In genomic region chr4:4575284-4576211, GRCh38 we compare ENCODE assay signal across 8 cellular contexts. TPM values are rescaled to one million over a fixed set of nuclear protein-coding genes. Genes with fewer than 3 reads are reported as not detected.
A peak's percentile ranks its signal among the peaks of the same experiment; 100 is the strongest.
DNase-seq lines count a peak whose midpoint lies in the region; ATAC-seq and TF ChIP-seq lines count a peak whose summit lies in the region.

No MANE protein-coding gene starts in this region.

- no peaks in the 10 kb centered on the region for H3K27me3 ChIP-seq in layer of hippocampus (ENCODE audit: control insufficient read depth, insufficient read depth, low read length)

- H3K4me3 Mint-ChIP-seq in CD14-positive monocyte (peak overlapping the region; percentile 85 to 86), chondrocyte (ENCODE audit: unreplicated experiment) (peak overlapping the region; percentile 72)

- H3K4me1 Mint-ChIP-seq in CD14-positive monocyte (peaks cover 16% of the 10 kb centered on the region), chondrocyte (ENCODE audit: low read depth) (peaks cover 15% of the 10 kb centered on the region)

- peak overlapping the region in 2 of 7 donors; percentile 75 to 84 for H3K27ac Mint-ChIP-seq in CD14-positive monocyte
- H3K27ac Mint-ChIP-seq in chondrocyte (ENCODE audit: unreplicated experiment) = no peak overlapping the region

- DNase-seq in CD14-positive monocyte (ENCODE audit: low spot score) (no peak), HT-29 (ENCODE audit: low spot score) (peak; percentile 70), chondrocyte (ENCODE audit: low spot score) (no peak), KG1 (lab: John Stamatoyannopoulos, UW) (no peak)
- peak; percentile 47 for DNase-seq in activated CD4-positive, alpha-beta T cell treated with anti-CD3 and anti-CD28 coated beads for 1 hour
- peak; percentile 63 to 71 for DNase-seq in stimulated activated CD4-positive, alpha-beta T cell treated with anti-CD3 and anti-CD28 coated beads, Interleukin-2, amount 100 ng/mL, for 24 hours

- peak; percentile 90 for ATAC-seq in GM19452 (IDR thresholded peaks at IDR 0.05; ENCODE audit: unreplicated experiment)

- H3K9me3 Mint-ChIP-seq in CD14-positive monocyte (peaks cover 0 to 7% (median 3%) of the 10 kb centered on the region in 7 donors), chondrocyte (ENCODE audit: low read depth) (no peaks in the 10 kb centered on the region)

- H3K27me3 Mint-ChIP-seq in CD14-positive monocyte (ENCODE audit: low read depth in 3 of 3) = peaks cover 10 to 26% (median 24%) of the 10 kb centered on the region in 3 donors
- no peaks in the 10 kb centered on the region for H3K27me3 Mint-ChIP-seq in chondrocyte (ENCODE audit: low read depth)

- intact Hi-C loops in CD14-positive monocyte (cut with micrococcal nuclease) = no loop called here

- H3K36me3 Mint-ChIP-seq in CD14-positive monocyte (peaks cover 0 to 3% of the 10 kb centered on the region in 2 donors), chondrocyte (ENCODE audit: low read depth) (peaks cover 2% of the 10 kb centered on the region)

- peak; percentile 68 for TF ChIP-seq CTCF in CD14-positive monocyte (IDR thresholded peaks at IDR 0.05)
- TF ChIP-seq CTCF in chondrocyte (IDR thresholded peaks at IDR 0.05) = peak; percentile 76

- peak overlapping the region; percentile 40 for H3K27ac ChIP-seq in layer of hippocampus (ENCODE audit: low read depth, low read length)

RNA-seq across cellular contexts. Expression of gene STX18, which starts 33.7 kb away (rescaled TPM):
- polyA plus RNA-seq in CD14-positive monocyte = 10 to 100 TPM; 19.0 to 19.6 TPM
- 26.0 and 26.4 TPM in 2 replicates for total RNA-seq in HT-29 (2014; rRNA removed; shearing (Covaris generic))
- 21.1 to 27.1 TPM (median 25.4 TPM) in 3 replicates for total RNA-seq in chondrocyte

Comparison
In these comparisons a context has a peak if more than half of its experiments do, and no peak if none do; other contexts are left out.
1. DNase-seq: peak in HT-29 (single experiment), activated CD4-positive, alpha-beta T cell treated with anti-CD3 and anti-CD28 coated beads for 1 hour (single experiment) and stimulated activated CD4-positive, alpha-beta T cell treated with anti-CD3 and anti-CD28 coated beads, Interleukin-2, amount 100 ng/mL, for 24 hours (2 of 2); none in CD14-positive monocyte (single experiment), chondrocyte (single experiment) and KG1 (single experiment).